ENCODE assay signal across 8 cellular contexts in genomic region chr3:194485876-194486539, GRCh38. TPM values are rescaled to one million over a fixed set of nuclear protein-coding genes. Genes with fewer than 3 reads are reported as not detected.
DNase-seq lines count a peak whose midpoint lies in the region; ATAC-seq and TF ChIP-seq lines count a peak whose summit lies in the region.

No MANE protein-coding gene starts in this region.

- CTCF ChIA-PET in AG04450 (lab: Charles Lee) = interaction anchor here (3.2 to 3.5 kb wide), 2 partner anchors 14 to 109 kb away, joined by 22 to 28 read pairs; no protein-coding TSS in a partner anchor

- H3K27me3 ChIP-seq in AG04450 (ENCODE audit: control insufficient read depth, insufficient read depth, low read length) = no peaks in the 10 kb centered on the region
- no peaks in the 10 kb centered on the region for H3K27me3 ChIP-seq in HL-60 (ENCODE audit: insufficient read depth, poor library complexity, severe bottlenecking)

- H3K4me3 ChIP-seq in AG04450 (ENCODE audit: low read depth, low read length) (peak overlapping the region; percentile 79), HL-60 (replicated peaks; ENCODE audit: insufficient read depth, low read length) (peak overlapping the region; percentile 78), coronary artery (peak overlapping the region; percentile 97), lower leg skin (ENCODE audit: low read depth, poor library complexity, severe bottlenecking) (peak overlapping the region; percentile 46)

- H3K9me3 ChIP-seq in AG04450 (ENCODE audit: control insufficient read depth, insufficient read depth, low read length) = peaks cover 2% of the 10 kb centered on the region; the same call in 1 of the 2 replicates

- H3K27ac ChIP-seq in AG04450 (ENCODE audit: low read depth, low read length) (peak overlapping the region; percentile 89), HL-60 (replicated peaks) (peak overlapping the region; percentile 76), coronary artery (peak overlapping the region; percentile 93 to 94)

- POLR2A ChIA-PET in AG04450 (lab: Yijun Ruan, JAX) = interaction anchor here (0.7 to 1.6 kb wide), 3 partner anchors 79 to 816 kb away, joined by 3 to 6 read pairs (median 3); no protein-coding TSS in a partner anchor

- intact Hi-C loops in lower leg skin (cut with DNase I; ENCODE audit: low total_unique reads) = no loop called here

- peak; percentile 11 for ATAC-seq in GM19328 (IDR thresholded peaks at IDR 0.05; ENCODE audit: unreplicated experiment)
- ATAC-seq in GM18858 (IDR thresholded peaks at IDR 0.05; ENCODE audit: unreplicated experiment) = no peak

- TF ChIP-seq POLR2A in lower leg skin (IDR thresholded peaks at IDR 0.05) = no peak

- TF ChIP-seq CTCF in AG04450 (IDR thresholded peaks at IDR 0.05; ENCODE audit: low read depth, low read length) = peak; percentile 28
- no peak for TF ChIP-seq CTCF in HL-60 (IDR thresholded peaks at IDR 0.05; ENCODE audit: insufficient read depth, low read length)
- TF ChIP-seq CTCF in coronary artery (IDR thresholded peaks at IDR 0.05) = no peak
- no peak for TF ChIP-seq CTCF in lower leg skin (IDR thresholded peaks at IDR 0.05)

- DNase-seq in AG04450 (ENCODE audit: low read depth, low spot score) = no peak
- DNase-seq in HL-60 (ENCODE audit: low read depth in 1 of 2, low spot score in 1 of 2) = peak in 1 of 2 experiments; percentile 24
- DNase-seq in activated CD4-positive, alpha-beta T cell treated with anti-CD3 and anti-CD28 coated beads for 48 hours = peak; percentile 66
- DNase-seq in coronary artery (ENCODE audit: low spot score) = peak; percentile 80
- DNase-seq in lower leg skin (ENCODE audit: low spot score in 2 of 2) = peak in 1 of 2 donors; percentile 90
- peak; percentile 54 for DNase-seq in stimulated activated CD8-positive, alpha-beta memory T cell treated with anti-CD3 and anti-CD28 coated beads, Interleukin-12 subunit alpha, Interleukin-12 subunit beta, amount 100 ng/mL, for 1 hour (ENCODE audit: low read depth)

- WGBS in lower leg skin, 2 donors = 0 to 1% methylated on average over 17 to 42 of the region's 42 CpGs

RNA-seq across cellular contexts. Expression of gene ATP13A3, which starts 0.8 kb away (rescaled TPM):
- 98.5 and 132 TPM in 2 replicates for polyA plus RNA-seq in AG04450 (2011; rRNA removed)
- polyA minus RNA-seq in AG04450 (2011; rRNA and poly(A)+ RNA removed) = 94.4 and 210 TPM in 2 replicates
- total RNA-seq in lower leg skin = 10 to 100 TPM; 35.0 to 40.6 (median 38.2) TPM

Comparison
In these comparisons a context has a peak if more than half of its experiments do, and no peak if none do; other contexts are left out.
1. H3K4me3 ChIP-seq: peak in every context shown above with its lines; median percentile 97 in coronary artery; 79 in AG04450; 78 in HL-60; 46 in lower leg skin.